ENCODE assay signal across 27 cellular contexts in genomic region chr14:35378638-35379568, GRCh38. TPM values are rescaled to one million over a fixed set of nuclear protein-coding genes. Genes with fewer than 3 reads are reported as not detected.
DNase-seq lines count a peak whose midpoint lies in the region; ATAC-seq and TF ChIP-seq lines count a peak whose summit lies in the region.
"Had no signal": no experiment of that assay in that cellular context is flagged by ENCODE, and none has a peak within 500 bp of the region (broad histone marks: within the 10 kb centered on the region; RNA-seq: fewer than 3 reads in every experiment).

No MANE protein-coding gene starts in this region.

- H3K27me3 Mint-ChIP-seq in activated CD4-positive, alpha-beta memory T cell treated with anti-CD3 and anti-CD28 coated beads for 36 hours, result no peaks in the 10 kb centered on the region
- H3K27me3 Mint-ChIP-seq: activated T-cell treated with anti-CD3 and anti-CD28 coated beads, Interleukin-2, amount 50 U/mL, for 24 hours; CD4-positive, alpha-beta T cell had no signal

- H3K4me1 Mint-ChIP-seq in activated CD4-positive, alpha-beta memory T cell treated with anti-CD3 and anti-CD28 coated beads for 36 hours (ENCODE audit: low read depth), result peaks cover 4% of the 10 kb centered on the region

- H3K27ac ChIP-seq in 22Rv1 (peak overlapping the region; percentile 3; the same call in 1 of the 2 replicates), GM23248 (0 out of 2 replicates have a peak overlapping the region, but pooled peaks have one; percentile 0), colonic mucosa (peak overlapping the region; percentile 57), mucosa of rectum (ENCODE audit: low read depth in 2 of 2, low read length in 2 of 2) (peak overlapping the region; percentile 67 to 78)
- H3K27ac ChIP-seq: psoas muscle, stomach had no signal

- no peak overlapping the region for H3K27ac Mint-ChIP-seq in activated CD4-positive, alpha-beta memory T cell treated with anti-CD3 and anti-CD28 coated beads for 36 hours
- H3K27ac Mint-ChIP-seq: activated CD8-positive, alpha-beta T cell treated with anti-CD3 and anti-CD28 coated beads, Interleukin-2, amount 10 ng/mL, durations not matched to agents 7 days and 5 days; activated T-cell treated with anti-CD3 and anti-CD28 coated beads, Interleukin-2, amount 50 U/mL, for 24 hours; CD4-positive, alpha-beta T cell had no signal

- TF ChIP-seq CTCF in 22Rv1 (IDR thresholded peaks at IDR 0.05), result no peak
- no peak for TF ChIP-seq CTCF in colonic mucosa (IDR thresholded peaks at IDR 0.05)
- no peak for TF ChIP-seq CTCF in omental fat pad (IDR thresholded peaks at IDR 0.05)

- no peak overlapping the region for H3K4me2 ChIP-seq in GM23248 (ENCODE audit: unreplicated experiment)

- peaks cover 9% of the 10 kb centered on the region; the same call in 1 of the 2 replicates for H3F3A ChIP-seq in GM23248 (ENCODE audit: insufficient read depth)

- H3K27me3 ChIP-seq in GM23248 (replicated peaks; ENCODE audit: insufficient read depth) (no peaks in the 10 kb centered on the region), colonic mucosa (no peaks in the 10 kb centered on the region), mucosa of rectum (ENCODE audit: control insufficient read depth in 2 of 2, insufficient read depth in 2 of 2, low read length in 2 of 2) (no peaks in the 10 kb centered on the region)
- H3K27me3 ChIP-seq: stomach had no signal

- H3K4me3 Mint-ChIP-seq in activated CD4-positive, alpha-beta memory T cell treated with anti-CD3 and anti-CD28 coated beads for 36 hours, result no peak overlapping the region
- H3K4me3 Mint-ChIP-seq: activated CD8-positive, alpha-beta T cell treated with anti-CD3 and anti-CD28 coated beads, Interleukin-2, amount 10 ng/mL, durations not matched to agents 7 days and 5 days; activated T-cell treated with anti-CD3 and anti-CD28 coated beads, Interleukin-2, amount 50 U/mL, for 24 hours; CD4-positive, alpha-beta T cell had no signal

- no peaks in the 10 kb centered on the region for H4K20me1 ChIP-seq in GM23248 (ENCODE audit: insufficient read depth)

- no peaks in the 10 kb centered on the region for H3K9me2 ChIP-seq in GM23248 (ENCODE audit: insufficient read depth)

- H3K4me1 ChIP-seq in GM23248 (ENCODE audit: insufficient read depth), result peaks cover 8% of the 10 kb centered on the region
- no peaks in the 10 kb centered on the region for H3K4me1 ChIP-seq in colonic mucosa
- H3K4me1 ChIP-seq in mucosa of rectum (ENCODE audit: control insufficient read depth in 2 of 2, insufficient read depth in 2 of 2, low read length in 2 of 2), result peaks cover 3 to 28% of the 10 kb centered on the region in 2 donors

- intact Hi-C loops in colonic mucosa (cut with DNase I), result no loop called here
- intact Hi-C loops in activated CD4-positive, alpha-beta memory T cell treated with anti-CD3 and anti-CD28 coated beads for 36 hours (cut with micrococcal nuclease), result no loop called here

- 33 to 34% methylated on average over 7 of the region's 7 CpGs for WGBS in GM23248 (ENCODE audit: low coverage in 1 of 2, low lambda C conversion rate in 2 of 2, missing lambda C conversion rate in 2 of 2), 2 experiments

- peak; percentile 27 for DNase-seq in GM23248
- peak; percentile 69 for DNase-seq in colonic mucosa
- DNase-seq in activated CD4-positive, alpha-beta memory T cell treated with anti-CD3 and anti-CD28 coated beads for 36 hours, result no peak
- no peak for DNase-seq in omental fat pad (ENCODE audit: low spot score)
- no peak for DNase-seq in NCI-H1092 (lab: John Stamatoyannopoulos, UW)
- DNase-seq: activated CD4-positive, CD25-positive, alpha-beta regulatory T cell; activated CD8-positive, alpha-beta T cell treated with anti-CD3 and anti-CD28 coated beads, Interleukin-2, amount 10 ng/mL, durations not matched to agents 7 days and 5 days; activated naive CD4-positive, alpha-beta T cell; activated T-cell treated with anti-CD3 and anti-CD28 coated beads, Interleukin-2, amount 50 U/mL, for 24 hours; amniotic stem cell; CD4-positive, alpha-beta T cell; DMS153; glutamatergic neuron; Karpas-422; left cardiac atrium; midbrain; NCI-H1417; NCI-H510A treated with DMSO at 0.1 percent for 48 hours; NK-92 treated with Interleukin-12 subunit alpha and Interleukin-12 subunit beta, amount 100 ng/mL, for 24 hours; stomach; T1000 had no signal

- H2AFZ ChIP-seq in GM23248, result no peak overlapping the region

- no peak overlapping the region for H3K4me3 ChIP-seq in GM23248
- H3K4me3 ChIP-seq in colonic mucosa, result no peak overlapping the region
- H3K4me3 ChIP-seq in mucosa of rectum (ENCODE audit: low read length in 2 of 2), result no peak overlapping the region
- H3K4me3 ChIP-seq: psoas muscle, stomach had no signal

- H3K9ac ChIP-seq in GM23248 (no peak overlapping the region), colonic mucosa (ENCODE audit: low read depth in 2 of 2, low read length in 2 of 2) (no peak overlapping the region), mucosa of rectum (ENCODE audit: low read depth in 1 of 2, low read length in 2 of 2) (peak overlapping the region; percentile 13 to 49)

- CTCF ChIA-PET in activated CD4-positive, alpha-beta memory T cell treated with anti-CD3 and anti-CD28 coated beads for 36 hours (lab: Charles Lee), result no interaction called here

- no peaks in the 10 kb centered on the region for H3K36me3 Mint-ChIP-seq in activated CD4-positive, alpha-beta memory T cell treated with anti-CD3 and anti-CD28 coated beads for 36 hours

- H3K9me3 ChIP-seq in GM23248 (ENCODE audit: low read depth), result no peaks in the 10 kb centered on the region
- H3K9me3 ChIP-seq in colonic mucosa, result no peaks in the 10 kb centered on the region
- no peaks in the 10 kb centered on the region for H3K9me3 ChIP-seq in mucosa of rectum (ENCODE audit: control insufficient read depth in 2 of 2, low read length in 2 of 2)
- H3K9me3 ChIP-seq: psoas muscle, stomach had no signal

- POLR2A ChIA-PET in activated CD4-positive, alpha-beta memory T cell treated with anti-CD3 and anti-CD28 coated beads for 36 hours (lab: Charles Lee), result interaction anchor here (0.6 kb wide), 1 partner anchor 191 kb away, joined by 3 read pairs; no protein-coding TSS in a partner anchor

- ATAC-seq in GM18861 (IDR thresholded peaks at IDR 0.05; ENCODE audit: unreplicated experiment) (no peak), omental fat pad (ENCODE audit: low FRiP score) (no peak)
- ATAC-seq: activated CD8-positive, alpha-beta T cell treated with anti-CD3 and anti-CD28 coated beads, Interleukin-2, amount 10 ng/mL, durations not matched to agents 7 days and 5 days; left cardiac atrium; Panc1; psoas muscle; SK-N-SH treated with all-trans-retinoic acid at 6 μM for 48 hours had no signal

- H3K9me3 Mint-ChIP-seq in activated CD4-positive, alpha-beta memory T cell treated with anti-CD3 and anti-CD28 coated beads for 36 hours, result no peaks in the 10 kb centered on the region
- H3K9me3 Mint-ChIP-seq: activated T-cell treated with anti-CD3 and anti-CD28 coated beads, Interleukin-2, amount 50 U/mL, for 24 hours; CD4-positive, alpha-beta T cell had no signal

- in situ Hi-C loops in GM23248 (cut with MboI), result no loop called here

- no peaks in the 10 kb centered on the region for H3K79me2 ChIP-seq in GM23248 (ENCODE audit: insufficient read depth)

- H3K36me3 ChIP-seq in GM23248 (ENCODE audit: low read depth), result no peaks in the 10 kb centered on the region
- no peaks in the 10 kb centered on the region for H3K36me3 ChIP-seq in colonic mucosa
- H3K36me3 ChIP-seq in mucosa of rectum (ENCODE audit: control insufficient read depth in 2 of 2, insufficient read depth in 2 of 2, low read length in 2 of 2), result no peaks in the 10 kb centered on the region
- H3K36me3 ChIP-seq: stomach had no signal

RNA-seq across cellular contexts. Expression of gene NFKBIA, which starts 25.6 kb away (rescaled TPM):
- 46.5 and 60.4 TPM in 2 replicates for total RNA-seq in GM23248 (2014; rRNA removed; shearing (Covaris generic))
- polyA plus RNA-seq in GM23248 (2016; fragmentation: Nextera tagmentation; extraction: Ambion mirVana), result 39.8 and 40.2 TPM in 2 replicates
- 100 to 1,000 TPM in 1 of 2 donors, 10 to 100 TPM in 1; 78.2 to 125 TPM for total RNA-seq in colonic mucosa
- total RNA-seq in activated CD4-positive, alpha-beta memory T cell treated with anti-CD3 and anti-CD28 coated beads for 36 hours, result 100 to 1,000 TPM; 390 to 393 TPM
- total RNA-seq in omental fat pad, result 1,000 to 10,000 TPM in 1 of 4 donors, 100 to 1,000 TPM in 3; 291 to 1,245 (median 645) TPM

Comparison
In these comparisons a context has a peak if more than half of its experiments do, and no peak if none do; other contexts are left out.
1. H3K27ac ChIP-seq: peak in every context shown above with its lines; median percentile 72 in mucosa of rectum; 57 in colonic mucosa; 3 in 22Rv1; 0 in GM23248.
2. DNase-seq: peak in GM23248 (single experiment) and colonic mucosa (single experiment); none in activated CD4-positive, alpha-beta memory T cell treated with anti-CD3 and anti-CD28 coated beads for 36 hours (single experiment), omental fat pad (single experiment) and NCI-H1092 (single experiment).
3. H3K9ac ChIP-seq: peak in mucosa of rectum (2 of 2); none in GM23248 (single experiment) and colonic mucosa (0 of 2).